In the genomic region with DNA sequence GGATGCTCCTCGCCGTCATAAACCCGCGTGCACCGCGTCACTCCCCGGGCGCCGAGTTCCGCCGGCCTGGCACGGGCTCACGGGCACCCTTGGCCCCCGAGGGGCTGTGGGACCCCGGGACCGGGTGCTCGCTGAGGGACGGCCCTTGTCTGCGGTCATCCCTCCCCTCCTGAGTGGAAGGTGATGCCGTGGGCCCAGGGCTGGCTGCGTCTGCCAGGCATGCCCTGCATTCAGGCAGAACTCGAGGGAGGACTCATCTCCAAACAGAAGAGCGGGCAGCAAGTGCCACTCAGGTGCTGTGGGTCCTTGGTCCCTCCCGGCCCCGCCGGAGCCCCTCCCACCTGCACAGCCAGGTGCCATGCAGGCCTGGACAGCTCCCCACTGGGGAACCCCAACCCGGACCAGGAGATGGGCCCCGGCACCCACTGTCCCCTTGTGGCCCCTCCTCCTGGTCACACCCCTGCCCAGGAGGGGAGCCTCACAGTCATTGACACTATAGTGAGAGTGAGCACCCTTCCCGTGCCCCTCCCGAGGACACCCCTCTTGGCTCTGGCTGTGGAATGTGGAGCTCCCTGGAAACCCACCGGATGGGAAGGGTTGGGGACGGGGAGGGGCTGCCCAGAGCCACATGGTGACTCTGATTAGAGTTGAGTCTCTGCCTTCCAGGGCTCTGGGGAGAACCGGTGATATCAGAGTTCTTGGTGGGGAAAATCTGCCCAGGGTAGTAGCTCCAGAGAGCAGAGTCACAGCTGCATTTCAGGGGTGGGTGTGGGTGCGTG, we compare ENCODE assay signal across 22 cellular contexts.
A peak's percentile ranks its signal among the peaks of the same experiment; 100 is the strongest.
DNase-seq lines count a peak whose midpoint lies in the region; ATAC-seq and TF ChIP-seq lines count a peak whose summit lies in the region.
"Had no signal": no experiment of that assay in that cellular context is flagged by ENCODE, and none has a peak within 500 bp of the region (broad histone marks: within the 10 kb centered on the region; RNA-seq: fewer than 3 reads in every experiment).

No MANE protein-coding gene starts in this region.

- DNase-seq in NCI-H2171 treated with DMSO at 0.1 percent for 48 hours (lab: John Stamatoyannopoulos, UW) = peak; percentile 16
- DNase-seq in NCI-H2171 (lab: John Stamatoyannopoulos, UW) = no peak
- peak; percentile 39 for DNase-seq in CD14-positive monocyte (ENCODE audit: low spot score)
- no peak for DNase-seq in immature natural killer cell
- DNase-seq in natural killer cell treated with Interleukin-12 subunit alpha and Interleukin-12 subunit beta and Interleukin-15 and Interleukin-18, amount 100 ng/mL, for 72 hours (ENCODE audit: low spot score) = peak; percentile 59
- no peak for DNase-seq in PC-9
- no peak for DNase-seq in COLO668 (lab: John Stamatoyannopoulos, UW; ENCODE audit: unreplicated experiment)
- DNase-seq: ACHN, C1 segment of cervical spinal cord, DMS53, GDM1, Kasumi-1, NCI-H1694, NCI-H2081, NCI-H446 treated with DMSO at 0.1 percent for 48 hours, NCI-H526 treated with DMSO at 0.1 percent for 48 hours, OCI-M1, SHP77 had no signal

- H3K79me2 ChIP-seq in PC-9 (ENCODE audit: low read depth) = no peaks in the 10 kb centered on the region

- no peaks in the 10 kb centered on the region for H4K20me1 ChIP-seq in PC-9 (ENCODE audit: insufficient read depth)

- H3K27ac Mint-ChIP-seq in CD14-positive monocyte (no peak overlapping the region), immature natural killer cell (peak overlapping the region in 4 of 6 donors; percentile 40 to 65 (median 58))
- no peak overlapping the region for H3K27ac Mint-ChIP-seq in natural killer cell treated with Interleukin-12 subunit alpha and Interleukin-12 subunit beta and Interleukin-15 and Interleukin-18, amount 100 ng/mL, for 72 hours
- H3K27ac Mint-ChIP-seq: CD8-positive, alpha-beta memory T cell; IgD-negative memory B cell had no signal

- no peak overlapping the region for H3K27ac ChIP-seq in PC-9
- H3K27ac ChIP-seq: 22Rv1 had no signal

- peaks cover 91% of the 10 kb centered on the region for H3K27me3 ChIP-seq in PC-9 (ENCODE audit: insufficient read depth, low read depth)

- ATAC-seq in natural killer cell treated with Interleukin-12 subunit alpha and Interleukin-12 subunit beta and Interleukin-15 and Interleukin-18, amount 100 ng/mL, for 72 hours = peak in 1 of 2 donors; percentile 5
- ATAC-seq in HG02970 (IDR thresholded peaks at IDR 0.05; ENCODE audit: low FRiP score, unreplicated experiment) = no peak

- no peaks in the 10 kb centered on the region for H3K9me3 ChIP-seq in PC-9 (ENCODE audit: insufficient read depth, low read depth)

- intact Hi-C loops in CD14-positive monocyte (cut with micrococcal nuclease) (no loop called here), PC-9 (cut with micrococcal nuclease; ENCODE audit: unreplicated experiment) (no loop called here)

- no peak overlapping the region for H3K4me3 ChIP-seq in PC-9

- BruUV-seq in PC-9 (replicated peaks; lab: Mats Ljungman, UMichigan) = no TSS peak

- H3K4me3 Mint-ChIP-seq in CD14-positive monocyte = no peak overlapping the region
- peak overlapping the region in 1 of 5 donors; percentile 11 for H3K4me3 Mint-ChIP-seq in immature natural killer cell
- no peak overlapping the region for H3K4me3 Mint-ChIP-seq in natural killer cell treated with Interleukin-12 subunit alpha and Interleukin-12 subunit beta and Interleukin-15 and Interleukin-18, amount 100 ng/mL, for 72 hours

- no peak overlapping the region for H3K4me2 ChIP-seq in PC-9

- no peak overlapping the region for H2AFZ ChIP-seq in PC-9

- H3K36me3 Mint-ChIP-seq in CD14-positive monocyte = no peaks in the 10 kb centered on the region
- no peaks in the 10 kb centered on the region for H3K36me3 Mint-ChIP-seq in immature natural killer cell
- H3K36me3 Mint-ChIP-seq in natural killer cell treated with Interleukin-12 subunit alpha and Interleukin-12 subunit beta and Interleukin-15 and Interleukin-18, amount 100 ng/mL, for 72 hours = no peaks in the 10 kb centered on the region
- H3K36me3 Mint-ChIP-seq: CD8-positive, alpha-beta memory T cell; IgD-negative memory B cell had no signal

- H3K27me3 Mint-ChIP-seq in CD14-positive monocyte (ENCODE audit: low read depth in 3 of 3) (peaks cover 25 to 56% (median 45%) of the 10 kb centered on the region in 3 donors), immature natural killer cell (ENCODE audit: low read depth in 3 of 3) (peaks cover 5 to 13% (median 6%) of the 10 kb centered on the region in 3 donors)
- no peaks in the 10 kb centered on the region for H3K27me3 Mint-ChIP-seq in natural killer cell treated with Interleukin-12 subunit alpha and Interleukin-12 subunit beta and Interleukin-15 and Interleukin-18, amount 100 ng/mL, for 72 hours

- H3K36me3 ChIP-seq in PC-9 (ENCODE audit: low read depth) = no peaks in the 10 kb centered on the region

- TF ChIP-seq CTCF in CD14-positive monocyte (IDR thresholded peaks at IDR 0.05) = no peak
- no peak for TF ChIP-seq CTCF in PC-9 (conservative IDR thresholded peaks at IDR 0.05)

- peaks cover 6% of the 10 kb centered on the region for H3K4me1 Mint-ChIP-seq in CD14-positive monocyte
- peaks cover 19 to 37% of the 10 kb centered on the region in 2 donors for H3K4me1 Mint-ChIP-seq in immature natural killer cell
- H3K4me1 Mint-ChIP-seq in natural killer cell treated with Interleukin-12 subunit alpha and Interleukin-12 subunit beta and Interleukin-15 and Interleukin-18, amount 100 ng/mL, for 72 hours (ENCODE audit: low read depth in 2 of 2) = peaks cover 0 to 17% of the 10 kb centered on the region in 2 donors

- H3K9me3 Mint-ChIP-seq in CD14-positive monocyte = peaks cover 0 to 6% (median 0%) of the 10 kb centered on the region in 7 donors
- no peaks in the 10 kb centered on the region for H3K9me3 Mint-ChIP-seq in immature natural killer cell
- H3K9me3 Mint-ChIP-seq in natural killer cell treated with Interleukin-12 subunit alpha and Interleukin-12 subunit beta and Interleukin-15 and Interleukin-18, amount 100 ng/mL, for 72 hours = no peaks in the 10 kb centered on the region
- H3K9me3 Mint-ChIP-seq: CD8-positive, alpha-beta memory T cell; IgD-negative memory B cell had no signal

- CTCF ChIA-PET in PC-9 (lab: Charles Lee) = interaction anchor here (0.6 to 0.7 kb wide), 2 partner anchors 117 to 208 kb away, joined by 3 to 14 read pairs; no protein-coding TSS in a partner anchor

- H3K4me1 ChIP-seq in PC-9 (replicated peaks; ENCODE audit: insufficient read depth) = no peaks in the 10 kb centered on the region

- no peaks in the 10 kb centered on the region for H3K9me2 ChIP-seq in PC-9 (ENCODE audit: insufficient read depth)

- no peaks in the 10 kb centered on the region for H3F3A ChIP-seq in PC-9 (ENCODE audit: insufficient read depth, low read depth)

- POLR2A ChIA-PET in PC-9 (lab: Charles Lee; ENCODE audit: unreplicated experiment) = no interaction called here

Comparison
In these comparisons a context has a peak if more than half of its experiments do, and no peak if none do; other contexts are left out.
1. DNase-seq: peak in NCI-H2171 treated with DMSO at 0.1 percent for 48 hours (single experiment), CD14-positive monocyte (single experiment) and natural killer cell treated with Interleukin-12 subunit alpha and Interleukin-12 subunit beta and Interleukin-15 and Interleukin-18, amount 100 ng/mL, for 72 hours (single experiment); none in NCI-H2171 (single experiment), immature natural killer cell (0 of 3), PC-9 (0 of 2) and COLO668 (single experiment).
2. H3K27ac Mint-ChIP-seq: peak in immature natural killer cell (4 of 6); none in CD14-positive monocyte (0 of 7) and natural killer cell treated with Interleukin-12 subunit alpha and Interleukin-12 subunit beta and Interleukin-15 and Interleukin-18, amount 100 ng/mL, for 72 hours (0 of 2).